34 cellular contexts compared by ENCODE assay signal in the genomic region with DNA sequence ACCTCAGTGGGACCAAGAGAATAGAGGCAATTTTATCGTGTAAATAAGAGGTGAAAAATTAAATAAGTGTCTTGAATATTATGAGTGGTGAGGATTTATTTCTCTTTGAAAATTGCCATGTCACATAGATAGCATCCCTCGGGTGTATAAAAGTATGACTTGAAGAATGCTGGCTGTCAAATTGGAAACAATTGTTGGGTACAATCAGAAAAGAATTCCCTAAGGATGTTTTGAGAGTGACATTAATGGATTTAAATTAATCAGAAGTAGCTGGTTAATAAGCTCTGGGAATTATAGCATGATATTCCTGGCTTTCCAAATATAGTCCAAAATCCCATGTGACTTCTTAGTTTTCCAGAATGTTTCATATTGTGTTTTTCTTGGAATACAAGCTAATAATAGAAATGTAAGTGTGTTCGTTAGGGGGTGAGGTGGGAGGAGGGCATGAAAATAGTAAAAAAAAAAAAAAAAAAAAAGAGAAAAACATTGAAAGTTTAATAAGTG.
"Had no signal": no experiment of that assay in that cellular context is flagged by ENCODE, and none has a peak within 500 bp of the region (broad histone marks: within the 10 kb centered on the region; RNA-seq: fewer than 3 reads in every experiment).

No MANE protein-coding gene starts in this region.

- H3K36me3 ChIP-seq: MG63 had no signal

- H3K27ac ChIP-seq: KMS-11 had no signal

- H3K4me2 ChIP-seq: KMS-11 had no signal

- H3K27me3 ChIP-seq: MG63 had no signal

- DNase-seq: Karpas-422, Kasumi-1, MG63, MM.1S, MV-4-11, NCI-H1048, NCI-H1092, NCI-H1092 treated with DMSO at 0.1 percent for 48 hours, NCI-H1105, NCI-H1105 treated with DMSO at 0.1 percent for 48 hours, NCI-H1417, NCI-H1417 treated with DMSO at 0.1 percent for 48 hours, NCI-H1436, NCI-H1436 treated with DMSO at 0.1 percent for 48 hours, NCI-H146, NCI-H1694, NCI-H1694 treated with DMSO at 0.1 percent for 48 hours, NCI-H187, NCI-H187 treated with DMSO at 0.1 percent for 48 hours, NCI-H1930, NCI-H2029, NCI-H2029 treated with DMSO at 0.1 percent for 48 hours, NCI-H2081, NCI-H2081 treated with DMSO at 0.1 percent for 48 hours, NCI-H2107, NCI-H2171, NCI-H2171 treated with DMSO at 0.1 percent for 48 hours, NCI-H2227 treated with DMSO at 0.1 percent for 48 hours, NCI-H226, NCI-H345, NCI-H446, NCI-H446 treated with DMSO at 0.1 percent for 48 hours, NCI-H510A had no signal

- H3K9ac ChIP-seq: KMS-11 had no signal

- H3K9me3 ChIP-seq: MG63 had no signal

- H3K4me3 ChIP-seq: MG63 had no signal
